In the genomic region with DNA sequence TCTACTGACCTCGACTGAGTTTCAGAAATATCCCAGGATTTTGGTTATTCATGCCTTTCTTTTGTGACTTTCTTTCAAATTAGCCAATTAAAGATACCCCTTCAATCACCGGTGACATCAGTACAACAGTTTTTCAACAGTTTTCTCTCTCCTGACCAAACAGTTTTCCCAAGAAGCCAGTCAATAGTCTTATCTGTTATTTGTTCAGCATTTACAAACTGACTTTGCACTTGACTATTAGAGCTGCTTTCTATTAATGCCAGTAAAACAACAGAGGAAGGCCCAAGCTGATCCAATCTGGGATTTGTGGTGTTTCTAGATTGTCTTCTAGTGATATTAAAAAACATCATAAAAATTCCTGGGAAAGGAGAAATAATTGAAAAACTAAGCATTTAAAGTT, we compare ENCODE assay signal across 1 cellular context.
TF ChIP-seq lines count a peak whose summit lies in the region.

No MANE protein-coding gene starts in this region.

TF ChIP-seq in GM23338, 12 proteins besides CTCF, POLR2A, EP300 and RAD21 (continued from another document):
- TF ChIP-seq, protein P1, sequence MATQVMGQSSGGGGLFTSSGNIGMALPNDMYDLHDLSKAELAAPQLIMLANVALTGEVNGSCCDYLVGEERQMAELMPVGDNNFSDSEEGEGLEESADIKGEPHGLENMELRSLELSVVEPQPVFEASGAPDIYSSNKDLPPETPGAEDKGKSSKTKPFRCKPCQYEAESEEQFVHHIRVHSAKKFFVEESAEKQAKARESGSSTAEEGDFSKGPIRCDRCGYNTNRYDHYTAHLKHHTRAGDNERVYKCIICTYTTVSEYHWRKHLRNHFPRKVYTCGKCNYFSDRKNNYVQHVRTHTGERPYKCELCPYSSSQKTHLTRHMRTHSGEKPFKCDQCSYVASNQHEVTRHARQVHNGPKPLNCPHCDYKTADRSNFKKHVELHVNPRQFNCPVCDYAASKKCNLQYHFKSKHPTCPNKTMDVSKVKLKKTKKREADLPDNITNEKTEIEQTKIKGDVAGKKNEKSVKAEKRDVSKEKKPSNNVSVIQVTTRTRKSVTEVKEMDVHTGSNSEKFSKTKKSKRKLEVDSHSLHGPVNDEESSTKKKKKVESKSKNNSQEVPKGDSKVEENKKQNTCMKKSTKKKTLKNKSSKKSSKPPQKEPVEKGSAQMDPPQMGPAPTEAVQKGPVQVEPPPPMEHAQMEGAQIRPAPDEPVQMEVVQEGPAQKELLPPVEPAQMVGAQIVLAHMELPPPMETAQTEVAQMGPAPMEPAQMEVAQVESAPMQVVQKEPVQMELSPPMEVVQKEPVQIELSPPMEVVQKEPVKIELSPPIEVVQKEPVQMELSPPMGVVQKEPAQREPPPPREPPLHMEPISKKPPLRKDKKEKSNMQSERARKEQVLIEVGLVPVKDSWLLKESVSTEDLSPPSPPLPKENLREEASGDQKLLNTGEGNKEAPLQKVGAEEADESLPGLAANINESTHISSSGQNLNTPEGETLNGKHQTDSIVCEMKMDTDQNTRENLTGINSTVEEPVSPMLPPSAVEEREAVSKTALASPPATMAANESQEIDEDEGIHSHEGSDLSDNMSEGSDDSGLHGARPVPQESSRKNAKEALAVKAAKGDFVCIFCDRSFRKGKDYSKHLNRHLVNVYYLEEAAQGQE (IDR thresholded peaks at IDR 0.05; ENCODE audit: unreplicated experiment) = no peak
